21 cellular contexts compared by ENCODE assay signal in the genomic region with DNA sequence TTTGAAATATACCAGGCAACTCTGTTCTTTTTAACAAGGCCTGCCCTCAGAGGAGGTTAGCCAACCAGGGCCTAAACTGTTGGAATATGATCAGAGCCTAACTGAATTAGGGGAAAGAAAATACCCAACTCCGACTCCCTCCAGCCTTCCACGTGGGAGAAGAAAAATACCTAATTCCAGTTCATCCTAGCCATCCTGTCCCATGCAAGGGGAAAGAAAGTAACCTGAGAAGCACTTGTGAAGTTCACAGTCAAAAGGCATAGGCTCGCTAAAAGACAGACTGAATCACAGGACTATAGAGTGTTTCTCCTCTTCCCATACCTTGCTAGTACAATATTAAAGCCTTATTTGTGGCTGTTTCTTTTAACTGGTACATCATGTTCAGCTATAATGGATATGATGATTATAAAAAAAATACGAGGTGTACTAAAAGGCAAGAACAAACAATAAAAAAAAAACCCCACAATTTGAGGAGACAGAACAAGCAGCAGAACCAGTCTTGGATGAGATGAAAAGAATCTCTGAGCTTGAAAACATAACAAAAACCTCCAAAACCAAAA. TPM values are rescaled to one million over a fixed set of nuclear protein-coding genes. Genes with fewer than 3 reads are reported as not detected.
"Had no signal": no experiment of that assay in that cellular context is flagged by ENCODE, and none has a peak within 500 bp of the region (broad histone marks: within the 10 kb centered on the region; RNA-seq: fewer than 3 reads in every experiment).

No MANE protein-coding gene starts in this region.

- H3K9ac ChIP-seq: parathyroid adenoma had no signal

- H3K4me3 ChIP-seq: hepatocyte, spleen, thoracic aorta had no signal

- DNase-seq: activated naive CD4-positive, alpha-beta T cell; activated naive CD8-positive, alpha-beta T cell treated with anti-CD3 and anti-CD28 coated beads for 36 hours; activated T-cell treated with anti-CD3 and anti-CD28 coated beads, Interleukin-2, amount 50 U/mL, for 1 hour; central memory CD4-positive, alpha-beta T cell; effector memory CD4-positive, alpha-beta T cell; foreskin melanocyte; kidney glomerular epithelial cell; nephron progenitor cell; spleen; stimulated activated CD4-positive, alpha-beta T cell treated with anti-CD3 and anti-CD28 coated beads, Interleukin-4, amount 100 ng/mL, for 24 hours; stimulated activated naive CD4-positive, alpha-beta T cell treated with Interleukin-2 at 50 U/mL for 16 hours; T-cell; WERI-Rb-1 had no signal

- H3K9me3 ChIP-seq: spleen, thoracic aorta had no signal

- H3K4me1 Mint-ChIP-seq: activated naive CD8-positive, alpha-beta T cell treated with anti-CD3 and anti-CD28 coated beads for 36 hours; activated T-helper 17 cell treated with anti-CD3 and anti-CD28 coated beads, Interleukin-2, amount 50 U/mL, for 72 hours; memory B cell had no signal

- H2AFZ ChIP-seq: hepatocyte, parathyroid adenoma had no signal

- H3K4me3 Mint-ChIP-seq: activated naive CD8-positive, alpha-beta T cell treated with anti-CD3 and anti-CD28 coated beads for 36 hours; activated T-helper 17 cell treated with anti-CD3 and anti-CD28 coated beads, Interleukin-2, amount 50 U/mL, for 72 hours; memory B cell; nephron progenitor cell; T-cell; T-helper 2 cell treated with Interferon-gamma antibody and Interleukin-4, amounts not matched to agents 5 μg/mL and 100 μg/mL, for 36 hours; type B pancreatic cell had no signal

- H3K9me3 Mint-ChIP-seq: activated T-helper 17 cell treated with anti-CD3 and anti-CD28 coated beads, Interleukin-2, amount 50 U/mL, for 72 hours; type B pancreatic cell had no signal

- ATAC-seq: activated T-helper 17 cell treated with anti-CD3 and anti-CD28 coated beads, Interleukin-2, amount 50 U/mL, for 72 hours; T-cell had no signal

- H3K27me3 ChIP-seq: hepatocyte had no signal

- H3K36me3 Mint-ChIP-seq: activated naive CD8-positive, alpha-beta T cell treated with anti-CD3 and anti-CD28 coated beads for 36 hours; memory B cell; T-cell; type B pancreatic cell had no signal

- H3K4me1 ChIP-seq: parathyroid adenoma, spleen had no signal

- H3K4me2 ChIP-seq: hepatocyte had no signal

- H3K36me3 ChIP-seq: spleen, thoracic aorta, WERI-Rb-1 had no signal

- H3K27ac ChIP-seq: hepatocyte, parathyroid adenoma, spleen, thoracic aorta, WERI-Rb-1 had no signal

- H3K27me3 Mint-ChIP-seq: type B pancreatic cell had no signal

- H3K79me2 ChIP-seq: hepatocyte, parathyroid adenoma had no signal

- H3K27ac Mint-ChIP-seq: activated naive CD8-positive, alpha-beta T cell treated with anti-CD3 and anti-CD28 coated beads for 36 hours; activated T-helper 17 cell treated with anti-CD3 and anti-CD28 coated beads, Interleukin-2, amount 50 U/mL, for 72 hours; memory B cell; T-cell; T-helper 2 cell treated with Interferon-gamma antibody and Interleukin-4, amounts not matched to agents 5 μg/mL and 100 μg/mL, for 36 hours; type B pancreatic cell had no signal

RNA-seq across cellular contexts. Expression of a gene that starts 18.0 kb away (rescaled TPM):
- total RNA-seq: activated naive CD8-positive, alpha-beta T cell treated with anti-CD3 and anti-CD28 coated beads for 36 hours; activated T-helper 17 cell treated with anti-CD3 and anti-CD28 coated beads, Interleukin-2, amount 50 U/mL, for 72 hours; astrocyte; spleen had no signal
